20 cellular contexts compared by ENCODE assay signal in genomic region chr3:128369106-128369708, GRCh38.
"Had no signal": no experiment of that assay in that cellular context is flagged by ENCODE, and none has a peak within 500 bp of the region (broad histone marks: within the 10 kb centered on the region; RNA-seq: fewer than 3 reads in every experiment).

No MANE protein-coding gene starts in this region.

- H3K36me3 ChIP-seq: colonic mucosa, neutrophil, right lobe of liver had no signal

- H3K4me3 Mint-ChIP-seq: activated CD4-positive, alpha-beta memory T cell treated with anti-CD3 and anti-CD28 coated beads for 36 hours; activated naive CD8-positive, alpha-beta T cell treated with anti-CD3 and anti-CD28 coated beads, Interleukin-2, amount 10 ng/mL, durations not matched to agents 7 days and 5 days; activated T-cell treated with anti-CD3 and anti-CD28 coated beads, Interleukin-2, amount 50 U/mL, for 4 hours; naive thymus-derived CD8-positive, alpha-beta T cell; stimulated activated naive CD8-positive, alpha-beta T cell treated with anti-CD3 and anti-CD28 coated beads, Interleukin-15, amount 100 ng/mL, for 72 hours had no signal

- H3K9me3 Mint-ChIP-seq: activated CD4-positive, alpha-beta memory T cell treated with anti-CD3 and anti-CD28 coated beads for 36 hours; activated naive CD8-positive, alpha-beta T cell treated with anti-CD3 and anti-CD28 coated beads, Interleukin-2, amount 10 ng/mL, durations not matched to agents 7 days and 5 days; activated T-cell treated with anti-CD3 and anti-CD28 coated beads, Interleukin-2, amount 50 U/mL, for 4 hours; naive thymus-derived CD8-positive, alpha-beta T cell; stimulated activated naive CD8-positive, alpha-beta T cell treated with anti-CD3 and anti-CD28 coated beads, Interleukin-15, amount 100 ng/mL, for 72 hours had no signal

- H3K27ac ChIP-seq: ascending aorta, colonic mucosa, epithelial cell of prostate, lower lobe of right lung, neutrophil, right lobe of liver had no signal

- H3K27ac Mint-ChIP-seq: activated CD4-positive, alpha-beta memory T cell treated with anti-CD3 and anti-CD28 coated beads for 36 hours; activated naive CD8-positive, alpha-beta T cell treated with anti-CD3 and anti-CD28 coated beads, Interleukin-2, amount 10 ng/mL, durations not matched to agents 7 days and 5 days had no signal

- H3K27me3 ChIP-seq: ascending aorta, colonic mucosa, gastroesophageal sphincter, neutrophil, right lobe of liver had no signal

- H3K4me1 ChIP-seq: ascending aorta, colonic mucosa, right lobe of liver had no signal

- H3K4me3 ChIP-seq: ascending aorta, colonic mucosa, gastroesophageal sphincter, lower lobe of right lung, right lobe of liver had no signal

- FAIRE-seq: urothelium cell line had no signal

- ATAC-seq: activated T-cell treated with anti-CD3 and anti-CD28 coated beads, Interleukin-2, amount 50 U/mL, for 4 hours; gastroesophageal sphincter; lower lobe of right lung; naive thymus-derived CD8-positive, alpha-beta T cell; right lobe of liver; stimulated activated naive CD8-positive, alpha-beta T cell treated with anti-CD3 and anti-CD28 coated beads, Interleukin-15, amount 100 ng/mL, for 72 hours had no signal

- H3K36me3 Mint-ChIP-seq: activated CD4-positive, alpha-beta memory T cell treated with anti-CD3 and anti-CD28 coated beads for 36 hours; activated naive CD8-positive, alpha-beta T cell treated with anti-CD3 and anti-CD28 coated beads, Interleukin-2, amount 10 ng/mL, durations not matched to agents 7 days and 5 days had no signal

- H3K27me3 Mint-ChIP-seq: activated CD4-positive, alpha-beta memory T cell treated with anti-CD3 and anti-CD28 coated beads for 36 hours; activated naive CD8-positive, alpha-beta T cell treated with anti-CD3 and anti-CD28 coated beads, Interleukin-2, amount 10 ng/mL, durations not matched to agents 7 days and 5 days; naive thymus-derived CD8-positive, alpha-beta T cell; stimulated activated naive CD8-positive, alpha-beta T cell treated with anti-CD3 and anti-CD28 coated beads, Interleukin-15, amount 100 ng/mL, for 72 hours had no signal

- DNase-seq: activated CD4-positive, alpha-beta memory T cell treated with anti-CD3 and anti-CD28 coated beads for 36 hours; activated gamma-delta T cell treated with Interleukin-2 at 50 U/mL for 16 hours; activated naive CD8-positive, alpha-beta T cell treated with anti-CD3 and anti-CD28 coated beads, Interleukin-2, amount 10 ng/mL, durations not matched to agents 7 days and 5 days; activated T-cell treated with anti-CD3 and anti-CD28 coated beads, Interleukin-2, amount 50 U/mL, for 4 hours; caudate nucleus; colonic mucosa; effector CD8-positive, alpha-beta T cell; hippocampal formation; kidney glomerular epithelial cell; lower lobe of right lung; naive thymus-derived CD8-positive, alpha-beta T cell; stimulated activated CD4-positive, alpha-beta T cell treated with anti-CD3 and anti-CD28 coated beads, Interleukin-4, amount 100 ng/mL, for 1 hour; stimulated activated naive CD8-positive, alpha-beta T cell treated with anti-CD3 and anti-CD28 coated beads, Interleukin-15, amount 100 ng/mL, for 72 hours; T-helper 9 cell had no signal

- H3K9me3 ChIP-seq: ascending aorta, colonic mucosa, gastroesophageal sphincter, lower lobe of right lung, neutrophil, right lobe of liver had no signal
